In the genomic region with DNA sequence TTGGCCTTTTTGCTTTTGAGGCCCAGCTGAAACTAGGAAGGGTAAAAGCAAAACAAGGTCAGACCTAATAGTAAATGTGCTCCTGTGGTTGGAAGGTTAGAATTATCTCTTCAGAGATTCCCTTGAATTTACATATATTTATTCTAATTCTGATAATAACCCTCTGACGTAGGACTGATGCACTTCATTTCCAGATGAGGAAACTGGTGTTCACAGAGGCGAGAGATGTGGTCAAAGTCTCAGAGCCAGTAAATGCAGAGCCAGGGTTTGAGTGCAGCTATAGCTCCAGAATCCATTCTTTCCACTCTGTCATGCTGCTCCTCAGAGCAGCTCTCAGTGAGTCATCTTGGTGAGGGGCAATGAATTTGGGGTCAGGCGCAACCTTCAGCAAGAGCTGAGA, we compare ENCODE assay signal across 1 cellular context.
TF ChIP-seq lines count a peak whose summit lies in the region.

No MANE protein-coding gene starts in this region.

TF ChIP-seq in neural cell, 6 proteins besides CTCF, POLR2A, EP300 and RAD21 (continued from another document):
- TF ChIP-seq, protein P1, sequence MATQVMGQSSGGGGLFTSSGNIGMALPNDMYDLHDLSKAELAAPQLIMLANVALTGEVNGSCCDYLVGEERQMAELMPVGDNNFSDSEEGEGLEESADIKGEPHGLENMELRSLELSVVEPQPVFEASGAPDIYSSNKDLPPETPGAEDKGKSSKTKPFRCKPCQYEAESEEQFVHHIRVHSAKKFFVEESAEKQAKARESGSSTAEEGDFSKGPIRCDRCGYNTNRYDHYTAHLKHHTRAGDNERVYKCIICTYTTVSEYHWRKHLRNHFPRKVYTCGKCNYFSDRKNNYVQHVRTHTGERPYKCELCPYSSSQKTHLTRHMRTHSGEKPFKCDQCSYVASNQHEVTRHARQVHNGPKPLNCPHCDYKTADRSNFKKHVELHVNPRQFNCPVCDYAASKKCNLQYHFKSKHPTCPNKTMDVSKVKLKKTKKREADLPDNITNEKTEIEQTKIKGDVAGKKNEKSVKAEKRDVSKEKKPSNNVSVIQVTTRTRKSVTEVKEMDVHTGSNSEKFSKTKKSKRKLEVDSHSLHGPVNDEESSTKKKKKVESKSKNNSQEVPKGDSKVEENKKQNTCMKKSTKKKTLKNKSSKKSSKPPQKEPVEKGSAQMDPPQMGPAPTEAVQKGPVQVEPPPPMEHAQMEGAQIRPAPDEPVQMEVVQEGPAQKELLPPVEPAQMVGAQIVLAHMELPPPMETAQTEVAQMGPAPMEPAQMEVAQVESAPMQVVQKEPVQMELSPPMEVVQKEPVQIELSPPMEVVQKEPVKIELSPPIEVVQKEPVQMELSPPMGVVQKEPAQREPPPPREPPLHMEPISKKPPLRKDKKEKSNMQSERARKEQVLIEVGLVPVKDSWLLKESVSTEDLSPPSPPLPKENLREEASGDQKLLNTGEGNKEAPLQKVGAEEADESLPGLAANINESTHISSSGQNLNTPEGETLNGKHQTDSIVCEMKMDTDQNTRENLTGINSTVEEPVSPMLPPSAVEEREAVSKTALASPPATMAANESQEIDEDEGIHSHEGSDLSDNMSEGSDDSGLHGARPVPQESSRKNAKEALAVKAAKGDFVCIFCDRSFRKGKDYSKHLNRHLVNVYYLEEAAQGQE (IDR thresholded peaks at IDR 0.05; ENCODE audit: borderline replicate concordance), result no peak
- no peak for TF ChIP-seq MXI1 (conservative IDR thresholded peaks at IDR 0.05; ENCODE audit: poor library complexity, severe bottlenecking)
- no peak for TF ChIP-seq TAF1 (IDR thresholded peaks at IDR 0.05; ENCODE audit: low read depth)
